9 cellular contexts compared by ENCODE assay signal in genomic region chr18:23191952-23192662, GRCh38. TPM values are rescaled to one million over a fixed set of nuclear protein-coding genes. Genes with fewer than 3 reads are reported as not detected.
DNase-seq lines count a peak whose midpoint lies in the region; ATAC-seq and TF ChIP-seq lines count a peak whose summit lies in the region.
"Had no signal": no experiment of that assay in that cellular context is flagged by ENCODE, and none has a peak within 500 bp of the region (broad histone marks: within the 10 kb centered on the region; RNA-seq: fewer than 3 reads in every experiment).

No MANE protein-coding gene starts in this region.

- H3K36me3 ChIP-seq in left ventricle myocardium inferior (no peaks in the 10 kb centered on the region), stomach (peaks cover 4 to 32% (median 28%) of the 10 kb centered on the region in 4 donors)

- TF ChIP-seq POLR2A in stomach (IDR thresholded peaks at IDR 0.05): no peak

- H3K9me3 ChIP-seq in left ventricle myocardium inferior (replicated peaks) (no peaks in the 10 kb centered on the region), stomach (no peaks in the 10 kb centered on the region)
- H3K9me3 ChIP-seq: A549 had no signal

- peak in 2 of 3 experiments; percentile 15 to 18 for DNase-seq in NCI-H1417 (lab: John Stamatoyannopoulos, UW)
- no peak for DNase-seq in NCI-H1417 treated with DMSO at 0.1 percent for 48 hours (lab: John Stamatoyannopoulos, UW)
- DNase-seq in SHP77 treated with DMSO at 0.1 percent for 48 hours (lab: John Stamatoyannopoulos, UW): peak; percentile 10
- DNase-seq in left ventricle myocardium inferior: peak; percentile 68
- peak; percentile 51 for DNase-seq in stomach
- DNase-seq in SK-N-DZ (ENCODE audit: low spot score): no peak

- no peak for TF ChIP-seq EP300 in stomach (IDR thresholded peaks at IDR 0.05)

- WGBS in stomach, 5 donors: 28 to 37% (median 33%) methylated on average over 11 of the region's 11 CpGs

- H3K27me3 ChIP-seq in left ventricle myocardium inferior (ENCODE audit: low read depth) (peaks cover 14% of the 10 kb centered on the region), stomach (no peaks in the 10 kb centered on the region)

- H3K4me3 ChIP-seq in left ventricle myocardium inferior (no peak overlapping the region), stomach (no peak overlapping the region)
- H3K4me3 ChIP-seq: A549 had no signal

- H3K27ac ChIP-seq in left ventricle myocardium inferior (replicated peaks): peak overlapping the region; percentile 34
- H3K27ac ChIP-seq in stomach: peak overlapping the region in 2 of 5 donors; percentile 35 to 38
- H3K27ac ChIP-seq: A549 had no signal

- intact Hi-C loops in left ventricle myocardium inferior (cut with micrococcal nuclease) (no loop called here), stomach (cut with DNase I; ENCODE audit: low total_unique reads) (no loop called here)

- ATAC-seq in GM21619 (IDR thresholded peaks at IDR 0.05; ENCODE audit: unreplicated experiment) (no peak), HG03442 (IDR thresholded peaks at IDR 0.05; ENCODE audit: unreplicated experiment) (no peak)
- ATAC-seq: A549 had no signal

- H3K4me1 ChIP-seq in left ventricle myocardium inferior (peaks cover 26% of the 10 kb centered on the region), stomach (peaks cover 0 to 10% (median 7%) of the 10 kb centered on the region in 4 donors)
- H3K4me1 ChIP-seq: A549 had no signal

- TF ChIP-seq CTCF in left ventricle myocardium inferior (IDR thresholded peaks at IDR 0.05; ENCODE audit: borderline replicate concordance): no peak
- no peak for TF ChIP-seq CTCF in stomach (IDR thresholded peaks at IDR 0.05)

RNA-seq across cellular contexts. Expression of gene CABLES1, which starts 56.8 kb away (rescaled TPM):
- total RNA-seq in left ventricle myocardium inferior: 2.7 TPM
- total RNA-seq in stomach: 10 to 100 TPM; 16.7 to 36.8 (median 22.2) TPM
- polyA plus RNA-seq in stomach: 10 to 100 TPM in 1 of 3 donors, 1 to 10 TPM in 2; 5.6 to 11.6 (median 7.4) TPM
- polyA plus RNA-seq in SK-N-DZ (2014; cell fraction: cytosol; rRNA removed): 5.9 and 7.2 TPM in 2 replicates
- 4.8 and 6.3 TPM in 2 replicates for polyA plus RNA-seq in SK-N-DZ (2014; cell fraction: nucleus; rRNA removed)

Comparison
In these comparisons a context has a peak if more than half of its experiments do, and no peak if none do; other contexts are left out.
1. DNase-seq: peak in NCI-H1417 (2 of 3), SHP77 treated with DMSO at 0.1 percent for 48 hours (single experiment), left ventricle myocardium inferior (single experiment) and stomach (single experiment); none in NCI-H1417 treated with DMSO at 0.1 percent for 48 hours (single experiment) and SK-N-DZ (single experiment).